In genomic region chr7:157690058-157690832, GRCh38 we compare ENCODE assay signal across 1 cellular context.
TF ChIP-seq lines count a peak whose summit lies in the region.

No MANE protein-coding gene starts in this region.

TF ChIP-seq in WTC11, 78 proteins besides CTCF, POLR2A, EP300 and RAD21 (continued from another document):
- TF ChIP-seq ZSCAN18 (CRISPR knock-in tag; IDR thresholded peaks at IDR 0.05) (no peak), JAZF1 (CRISPR knock-in tag; IDR thresholded peaks at IDR 0.05) (no peak), SMAD4 (CRISPR knock-in tag; IDR thresholded peaks at IDR 0.05) (no peak), OVOL2 (CRISPR knock-in tag; IDR thresholded peaks at IDR 0.05; ENCODE audit: borderline replicate concordance) (no peak)
